Comparison of ENCODE assay signal across 1 cellular context in the genomic region with DNA sequence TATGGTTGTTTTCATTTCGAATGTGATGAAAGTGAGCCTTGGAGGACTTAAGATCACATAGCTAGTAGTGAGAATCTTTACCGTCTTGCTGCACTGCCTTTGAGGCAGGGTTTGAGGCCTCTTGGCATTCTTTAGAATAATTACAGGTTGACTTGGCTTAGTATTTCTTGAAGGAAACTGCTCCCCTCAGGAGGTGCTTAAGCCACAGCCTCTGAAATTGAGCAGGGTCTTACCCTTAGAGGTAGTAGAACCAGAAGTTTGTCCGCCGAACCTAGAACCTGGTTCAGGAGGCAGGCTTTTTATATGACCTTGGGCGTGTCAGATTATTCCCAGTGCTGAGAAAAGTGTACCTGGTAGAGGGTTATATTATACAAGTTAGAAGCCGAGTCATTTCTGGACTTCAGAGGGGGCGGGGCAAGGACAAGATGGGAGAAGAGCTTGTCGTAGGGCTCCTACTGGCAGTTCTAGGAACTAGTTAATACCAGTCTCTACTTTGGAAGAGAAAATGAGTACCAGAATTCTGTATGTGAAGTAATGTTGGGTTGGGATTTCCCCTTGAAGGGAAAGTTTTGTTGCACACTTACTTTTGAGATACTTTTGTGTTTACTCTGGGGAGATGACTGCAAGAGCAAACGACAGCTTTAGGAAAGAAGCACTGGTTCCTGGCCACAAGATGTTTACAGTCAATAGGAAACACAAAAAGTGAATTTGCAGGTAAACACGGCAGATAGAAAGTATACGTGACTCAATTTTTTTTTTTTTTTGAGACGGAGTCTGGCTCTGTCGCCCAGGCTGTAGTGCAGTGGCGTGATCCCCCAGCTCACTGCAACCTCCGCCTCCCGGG.
TF ChIP-seq lines count a peak whose summit lies in the region.

No MANE protein-coding gene starts in this region.

TF ChIP-seq in GM23338, 12 proteins besides CTCF, POLR2A, EP300 and RAD21 (continued from another document):
- TF ChIP-seq ZNF462 (CRISPR knock-in tag; IDR thresholded peaks at IDR 0.05) (no peak), ZNF114 (CRISPR knock-in tag; IDR thresholded peaks at IDR 0.05) (no peak)
- TF ChIP-seq, protein P1, sequence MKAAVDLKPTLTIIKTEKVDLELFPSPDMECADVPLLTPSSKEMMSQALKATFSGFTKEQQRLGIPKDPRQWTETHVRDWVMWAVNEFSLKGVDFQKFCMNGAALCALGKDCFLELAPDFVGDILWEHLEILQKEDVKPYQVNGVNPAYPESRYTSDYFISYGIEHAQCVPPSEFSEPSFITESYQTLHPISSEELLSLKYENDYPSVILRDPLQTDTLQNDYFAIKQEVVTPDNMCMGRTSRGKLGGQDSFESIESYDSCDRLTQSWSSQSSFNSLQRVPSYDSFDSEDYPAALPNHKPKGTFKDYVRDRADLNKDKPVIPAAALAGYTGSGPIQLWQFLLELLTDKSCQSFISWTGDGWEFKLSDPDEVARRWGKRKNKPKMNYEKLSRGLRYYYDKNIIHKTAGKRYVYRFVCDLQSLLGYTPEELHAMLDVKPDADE (IDR thresholded peaks at IDR 0.05), result no peak
- TF ChIP-seq, protein P2, sequence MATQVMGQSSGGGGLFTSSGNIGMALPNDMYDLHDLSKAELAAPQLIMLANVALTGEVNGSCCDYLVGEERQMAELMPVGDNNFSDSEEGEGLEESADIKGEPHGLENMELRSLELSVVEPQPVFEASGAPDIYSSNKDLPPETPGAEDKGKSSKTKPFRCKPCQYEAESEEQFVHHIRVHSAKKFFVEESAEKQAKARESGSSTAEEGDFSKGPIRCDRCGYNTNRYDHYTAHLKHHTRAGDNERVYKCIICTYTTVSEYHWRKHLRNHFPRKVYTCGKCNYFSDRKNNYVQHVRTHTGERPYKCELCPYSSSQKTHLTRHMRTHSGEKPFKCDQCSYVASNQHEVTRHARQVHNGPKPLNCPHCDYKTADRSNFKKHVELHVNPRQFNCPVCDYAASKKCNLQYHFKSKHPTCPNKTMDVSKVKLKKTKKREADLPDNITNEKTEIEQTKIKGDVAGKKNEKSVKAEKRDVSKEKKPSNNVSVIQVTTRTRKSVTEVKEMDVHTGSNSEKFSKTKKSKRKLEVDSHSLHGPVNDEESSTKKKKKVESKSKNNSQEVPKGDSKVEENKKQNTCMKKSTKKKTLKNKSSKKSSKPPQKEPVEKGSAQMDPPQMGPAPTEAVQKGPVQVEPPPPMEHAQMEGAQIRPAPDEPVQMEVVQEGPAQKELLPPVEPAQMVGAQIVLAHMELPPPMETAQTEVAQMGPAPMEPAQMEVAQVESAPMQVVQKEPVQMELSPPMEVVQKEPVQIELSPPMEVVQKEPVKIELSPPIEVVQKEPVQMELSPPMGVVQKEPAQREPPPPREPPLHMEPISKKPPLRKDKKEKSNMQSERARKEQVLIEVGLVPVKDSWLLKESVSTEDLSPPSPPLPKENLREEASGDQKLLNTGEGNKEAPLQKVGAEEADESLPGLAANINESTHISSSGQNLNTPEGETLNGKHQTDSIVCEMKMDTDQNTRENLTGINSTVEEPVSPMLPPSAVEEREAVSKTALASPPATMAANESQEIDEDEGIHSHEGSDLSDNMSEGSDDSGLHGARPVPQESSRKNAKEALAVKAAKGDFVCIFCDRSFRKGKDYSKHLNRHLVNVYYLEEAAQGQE (IDR thresholded peaks at IDR 0.05; ENCODE audit: unreplicated experiment), result no peak
